24 cellular contexts compared by ENCODE assay signal in genomic region chr14:83355609-83356008, GRCh38.
"Had no signal": no experiment of that assay in that cellular context is flagged by ENCODE, and none has a peak within 500 bp of the region (broad histone marks: within the 10 kb centered on the region; RNA-seq: fewer than 3 reads in every experiment).

No MANE protein-coding gene starts in this region.

- H3K9me3 ChIP-seq: Peyer's patch had no signal

- DNase-seq: activated CD4-positive, alpha-beta T cell treated with anti-CD3 and anti-CD28 coated beads, Interleukin-2, amount 10 ng/mL, durations not matched to agents 24 days and 14 days; activated CD4-positive, alpha-beta T cell treated with anti-CD3 and anti-CD28 coated beads, Interleukin-2, amount 50 U/mL, for 4 hours; activated CD8-positive, alpha-beta T cell treated with anti-CD3 and anti-CD28 coated beads for 36 hours; activated effector memory CD4-positive, alpha-beta T cell treated with anti-CD3 and anti-CD28 coated beads, Interleukin-2, amount 50 U/mL, for 16 hours; activated naive CD4-positive, alpha-beta T cell; activated naive CD4-positive, alpha-beta T cell treated with anti-CD3 and anti-CD28 coated beads, Interleukin-2, amount 50 U/mL, for 16 hours; activated naive CD8-positive, alpha-beta T cell treated with anti-CD3 and anti-CD28 coated beads for 36 hours; activated T-cell treated with anti-CD3 and anti-CD28 coated beads, Interleukin-2, amount 50 U/mL, for 1 hour; activated T-cell treated with anti-CD3 and anti-CD28 coated beads, Interleukin-2, amount 50 U/mL, for 72 hours; amniotic stem cell; aorta; brain microvascular endothelial cell; central memory CD4-positive, alpha-beta T cell; KG1; MM.1S; NCI-H1048; NCI-H1105 treated with DMSO at 0.1 percent for 48 hours; NCI-H1436 treated with DMSO at 0.1 percent for 48 hours; NCI-H187; NCI-H2029 treated with DMSO at 0.1 percent for 48 hours; NCI-H345; NCI-H524 treated with DMSO at 0.1 percent for 48 hours; Peyer's patch had no signal

- H3K27me3 ChIP-seq: brain microvascular endothelial cell, Peyer's patch had no signal

- H3K36me3 ChIP-seq: brain microvascular endothelial cell, Peyer's patch had no signal

- H3K4me3 ChIP-seq: Peyer's patch, SK-N-MC had no signal

- H3K4me1 ChIP-seq: Peyer's patch had no signal

- H3K27ac ChIP-seq: brain microvascular endothelial cell, Peyer's patch, SK-N-MC had no signal
